In the genomic region with DNA sequence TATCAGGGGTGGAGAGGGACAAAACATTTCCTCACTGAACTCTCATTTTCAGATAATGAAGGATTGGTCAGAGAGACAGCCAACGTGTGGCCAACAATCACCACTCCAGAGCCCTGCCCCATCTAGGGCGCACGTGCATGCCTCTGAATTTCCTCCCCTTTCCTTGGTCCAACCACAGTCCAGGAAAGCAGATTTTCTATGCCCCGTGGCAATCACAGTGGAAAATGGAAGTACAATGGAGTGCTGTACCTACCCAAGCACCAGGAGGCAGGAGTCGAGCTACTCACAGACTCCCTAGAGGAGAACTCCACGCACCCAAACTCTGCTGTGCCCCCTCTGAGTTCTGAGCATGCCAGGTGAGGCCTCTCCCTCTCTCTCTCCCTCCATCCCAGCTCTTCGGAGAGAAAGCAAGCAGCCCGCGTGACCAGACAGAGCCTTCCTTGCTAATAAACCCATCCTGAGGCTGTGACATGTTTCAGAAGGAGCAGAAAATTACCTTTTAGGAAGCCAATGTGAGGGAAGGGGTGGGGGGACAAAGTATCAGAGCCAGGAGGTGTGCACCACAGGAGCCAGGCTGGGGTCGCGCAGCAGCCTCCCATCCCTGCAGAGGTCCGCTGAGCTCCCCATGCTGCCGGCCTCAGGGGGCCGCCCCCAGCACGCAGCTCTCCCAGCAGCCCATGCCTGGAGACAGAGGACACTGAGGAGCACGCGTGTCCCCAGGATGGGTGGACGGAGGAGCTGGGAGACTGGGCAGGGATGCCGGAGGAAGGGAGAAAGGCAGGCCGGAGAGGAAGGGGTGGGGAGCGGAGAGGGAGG, we compare ENCODE assay signal across 11 cellular contexts.
DNase-seq lines count a peak whose midpoint lies in the region; ATAC-seq and TF ChIP-seq lines count a peak whose summit lies in the region.
"Had no signal": no experiment of that assay in that cellular context is flagged by ENCODE, and none has a peak within 500 bp of the region (broad histone marks: within the 10 kb centered on the region; RNA-seq: fewer than 3 reads in every experiment).

No MANE protein-coding gene starts in this region.

- peak overlapping the region; percentile 83 for H3K4me3 Mint-ChIP-seq in stimulated activated naive CD8-positive, alpha-beta T cell treated with anti-CD3 and anti-CD28 coated beads, Interleukin-15, Interleukin-2, amounts not matched to agents 100 ng/mL and 50 ng/mL, for 24 hours
- no peak overlapping the region for H3K4me3 Mint-ChIP-seq in WTC11

- H3K4me1 Mint-ChIP-seq in stimulated activated naive CD8-positive, alpha-beta T cell treated with anti-CD3 and anti-CD28 coated beads, Interleukin-15, Interleukin-2, amounts not matched to agents 100 ng/mL and 50 ng/mL, for 24 hours (ENCODE audit: low read depth): peaks cover 48% of the 10 kb centered on the region
- peaks cover 13% of the 10 kb centered on the region for H3K4me1 Mint-ChIP-seq in WTC11

- peak overlapping the region; percentile 93 for H3K27ac Mint-ChIP-seq in stimulated activated naive CD8-positive, alpha-beta T cell treated with anti-CD3 and anti-CD28 coated beads, Interleukin-15, Interleukin-2, amounts not matched to agents 100 ng/mL and 50 ng/mL, for 24 hours
- 0 out of 2 replicates have a peak overlapping the region, but pooled peaks have one; percentile 38 for H3K27ac Mint-ChIP-seq in WTC11

- TF ChIP-seq EP300 in gastroesophageal sphincter (IDR thresholded peaks at IDR 0.05): no peak

- H3K36me3 ChIP-seq in gastroesophageal sphincter: no peaks in the 10 kb centered on the region

- CTCF ChIA-PET in WTC11 (lab: Charles Lee): interaction anchor here (0.8 kb wide), 1 partner anchor 14 kb away, joined by 3 read pairs; no protein-coding TSS in a partner anchor

- no peak for ATAC-seq in stimulated activated naive CD8-positive, alpha-beta T cell treated with anti-CD3 and anti-CD28 coated beads, Interleukin-15, Interleukin-2, amounts not matched to agents 100 U/mL and 50 U/mL, for 24 hours
- ATAC-seq in WTC11: no peak
- no peak for ATAC-seq in gastroesophageal sphincter
- ATAC-seq: left lobe of liver had no signal

- H3K9me3 Mint-ChIP-seq in stimulated activated naive CD8-positive, alpha-beta T cell treated with anti-CD3 and anti-CD28 coated beads, Interleukin-15, Interleukin-2, amounts not matched to agents 100 ng/mL and 50 ng/mL, for 24 hours: no peaks in the 10 kb centered on the region
- H3K9me3 Mint-ChIP-seq in WTC11: no peaks in the 10 kb centered on the region

- DNase-seq in stimulated activated naive CD8-positive, alpha-beta T cell treated with anti-CD3 and anti-CD28 coated beads, Interleukin-15, Interleukin-2, amounts not matched to agents 100 U/mL and 50 U/mL, for 24 hours: no peak
- DNase-seq in WTC11 (ENCODE audit: low spot score) (no peak), fibroblast of villous mesenchyme (ENCODE audit: low read depth) (no peak), cerebellum (ENCODE audit: low spot score) (no peak), HuH-7.5 (ENCODE audit: low spot score) (no peak), NCI-H748 treated with DMSO at 0.1 percent for 48 hours (lab: John Stamatoyannopoulos, UW) (no peak)
- DNase-seq: NCI-H526 had no signal

- no peaks in the 10 kb centered on the region for H3K27me3 ChIP-seq in gastroesophageal sphincter

- H3K4me3 ChIP-seq in fibroblast of villous mesenchyme (ENCODE audit: low read depth, low read length) (no peak overlapping the region), gastroesophageal sphincter (no peak overlapping the region)

- peak overlapping the region in 2 of 4 donors; percentile 36 to 85 for H3K27ac ChIP-seq in gastroesophageal sphincter
- H3K27ac ChIP-seq: C4-2B had no signal

- TF ChIP-seq CTCF in WTC11 (IDR thresholded peaks at IDR 0.05): no peak
- peak; percentile 5 for TF ChIP-seq CTCF in fibroblast of villous mesenchyme (IDR thresholded peaks at IDR 0.05; ENCODE audit: insufficient read depth, low read depth, low read length)
- no peak for TF ChIP-seq CTCF in gastroesophageal sphincter (IDR thresholded peaks at IDR 0.05)

- no peaks in the 10 kb centered on the region for H3K27me3 Mint-ChIP-seq in stimulated activated naive CD8-positive, alpha-beta T cell treated with anti-CD3 and anti-CD28 coated beads, Interleukin-15, Interleukin-2, amounts not matched to agents 100 ng/mL and 50 ng/mL, for 24 hours
- no peaks in the 10 kb centered on the region for H3K27me3 Mint-ChIP-seq in WTC11 (ENCODE audit: low read depth)

- H3K36me3 Mint-ChIP-seq in stimulated activated naive CD8-positive, alpha-beta T cell treated with anti-CD3 and anti-CD28 coated beads, Interleukin-15, Interleukin-2, amounts not matched to agents 100 ng/mL and 50 ng/mL, for 24 hours (ENCODE audit: low read depth): no peaks in the 10 kb centered on the region
- H3K36me3 Mint-ChIP-seq in WTC11: no peaks in the 10 kb centered on the region

- TF ChIP-seq POLR2A in gastroesophageal sphincter (IDR thresholded peaks at IDR 0.05): no peak

- H3K9me3 ChIP-seq in gastroesophageal sphincter: no peaks in the 10 kb centered on the region

- POLR2A ChIA-PET in WTC11 (lab: Charles Lee): no interaction called here

- peaks cover 0 to 77% (median 27%) of the 10 kb centered on the region in 3 donors for H3K4me1 ChIP-seq in gastroesophageal sphincter

- 79 to 84% methylated on average over 3 to 4 of the region's 21 CpGs for WGBS in gastroesophageal sphincter (ENCODE audit: low coverage in 1 of 2), 2 donors

TF ChIP-seq in WTC11, 78 proteins besides CTCF, POLR2A, EP300 and RAD21:
- TF ChIP-seq, protein P1, sequence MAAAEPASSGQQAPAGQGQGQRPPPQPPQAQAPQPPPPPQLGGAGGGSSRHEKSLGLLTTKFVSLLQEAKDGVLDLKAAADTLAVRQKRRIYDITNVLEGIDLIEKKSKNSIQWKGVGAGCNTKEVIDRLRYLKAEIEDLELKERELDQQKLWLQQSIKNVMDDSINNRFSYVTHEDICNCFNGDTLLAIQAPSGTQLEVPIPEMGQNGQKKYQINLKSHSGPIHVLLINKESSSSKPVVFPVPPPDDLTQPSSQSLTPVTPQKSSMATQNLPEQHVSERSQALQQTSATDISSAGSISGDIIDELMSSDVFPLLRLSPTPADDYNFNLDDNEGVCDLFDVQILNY (CRISPR knock-in tag; IDR thresholded peaks at IDR 0.05): no peak
- TF ChIP-seq NFYB (CRISPR knock-in tag; conservative IDR thresholded peaks at IDR 0.05; ENCODE audit: low read depth): no peak
- TF ChIP-seq CBFB (CRISPR knock-in tag; IDR thresholded peaks at IDR 0.05; ENCODE audit: low read depth): no peak
- TF ChIP-seq CREM (CRISPR knock-in tag; IDR thresholded peaks at IDR 0.05): no peak
- TF ChIP-seq ELF4 (CRISPR knock-in tag; IDR thresholded peaks at IDR 0.05; ENCODE audit: low read depth): no peak
- no peak for TF ChIP-seq EMX1 (CRISPR knock-in tag; IDR thresholded peaks at IDR 0.05)
